Comparison of ENCODE assay signal across 17 cellular contexts in the genomic region with DNA sequence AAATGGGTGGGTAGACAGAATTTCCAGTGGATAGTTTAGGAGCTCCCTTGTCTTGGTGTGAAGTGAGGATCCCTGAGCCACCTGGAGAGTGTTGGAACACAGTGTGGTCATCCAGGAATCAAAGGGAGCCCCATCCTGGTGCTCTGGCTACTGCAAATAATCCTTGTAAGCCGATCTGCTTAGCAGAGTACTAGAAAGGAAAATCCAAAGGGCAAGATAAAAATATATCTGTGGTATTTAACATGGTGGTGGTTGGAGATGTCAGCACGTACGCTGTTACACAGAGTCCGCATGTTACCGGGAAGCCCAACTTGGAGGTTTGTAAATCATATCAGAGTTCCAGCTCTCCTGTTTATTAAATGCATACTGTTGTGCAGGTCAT.
"Had no signal": no experiment of that assay in that cellular context is flagged by ENCODE, and none has a peak within 500 bp of the region (broad histone marks: within the 10 kb centered on the region; RNA-seq: fewer than 3 reads in every experiment).

No MANE protein-coding gene starts in this region.

- ATAC-seq: WTC11 had no signal

- DNase-seq: activated CD4-positive, alpha-beta T cell treated with anti-CD3 and anti-CD28 coated beads for 48 hours; activated naive CD4-positive, alpha-beta T cell treated with anti-CD3 and anti-CD28 coated beads, Interleukin-2, amount 50 U/mL, for 16 hours; activated T-cell treated with anti-CD3 and anti-CD28 coated beads for 4 hours; adrenal gland; central memory CD4-positive, alpha-beta T cell; cortex of kidney; effector CD8-positive, alpha-beta T cell; kidney; midbrain; naive B cell; stimulated activated CD4-positive, alpha-beta T cell treated with anti-CD3 and anti-CD28 coated beads, Interleukin-2, amount 100 ng/mL, for 48 hours; stimulated activated CD8-positive, alpha-beta memory T cell treated with anti-CD3 and anti-CD28 coated beads, Interleukin-4, amount 100 ng/mL, for 48 hours had no signal

- H3K9me3 ChIP-seq: adrenal gland, neutrophil had no signal

- H3K4me3 Mint-ChIP-seq: naive B cell; stimulated activated naive CD8-positive, alpha-beta T cell treated with anti-CD3 and anti-CD28 coated beads, Interleukin-15, Interleukin-2, amounts not matched to agents 100 ng/mL and 50 ng/mL, for 24 hours; T-helper 1 cell treated with Interleukin-12 subunit alpha and Interleukin-12 subunit beta and Interleukin-4 antibody, amounts not matched to agents 30 μg/mL and 1 μg/mL, for 36 hours; WTC11 had no signal

- H3K4me3 ChIP-seq: adrenal gland had no signal

- H3K36me3 Mint-ChIP-seq: naive B cell had no signal

- H3K4me1 Mint-ChIP-seq: naive B cell had no signal

- H3K27ac Mint-ChIP-seq: activated T-helper 2 cell treated with anti-CD3 and anti-CD28 coated beads, Interferon-gamma antibody, Interleukin-2, Interleukin-4, amounts not matched to agents 10 μg/mL and 5 μg/mL and 100 μg/mL, durations not matched to agents 14 hours and 24 hours and 36 hours; stimulated activated naive CD8-positive, alpha-beta T cell treated with anti-CD3 and anti-CD28 coated beads, Interleukin-15, Interleukin-2, amounts not matched to agents 100 ng/mL and 50 ng/mL, for 24 hours; T-helper 1 cell treated with Interleukin-12 subunit alpha and Interleukin-12 subunit beta and Interleukin-4 antibody, amounts not matched to agents 30 μg/mL and 1 μg/mL, for 36 hours had no signal

- H3K9me3 Mint-ChIP-seq: activated T-helper 2 cell treated with anti-CD3 and anti-CD28 coated beads, Interferon-gamma antibody, Interleukin-2, Interleukin-4, amounts not matched to agents 10 μg/mL and 5 μg/mL and 100 μg/mL, durations not matched to agents 14 hours and 24 hours and 36 hours; naive B cell; stimulated activated naive CD8-positive, alpha-beta T cell treated with anti-CD3 and anti-CD28 coated beads, Interleukin-15, Interleukin-2, amounts not matched to agents 100 ng/mL and 50 ng/mL, for 24 hours; T-helper 1 cell treated with Interleukin-12 subunit alpha and Interleukin-12 subunit beta and Interleukin-4 antibody, amounts not matched to agents 30 μg/mL and 1 μg/mL, for 36 hours; WTC11 had no signal

- H3K27ac ChIP-seq: adrenal gland, neutrophil had no signal

- H3K27me3 Mint-ChIP-seq: naive B cell; stimulated activated naive CD8-positive, alpha-beta T cell treated with anti-CD3 and anti-CD28 coated beads, Interleukin-15, Interleukin-2, amounts not matched to agents 100 ng/mL and 50 ng/mL, for 24 hours had no signal

- H3K27me3 ChIP-seq: adrenal gland, neutrophil had no signal

- H3K36me3 ChIP-seq: neutrophil had no signal
